ENCODE assay signal across 12 cellular contexts in the genomic region with DNA sequence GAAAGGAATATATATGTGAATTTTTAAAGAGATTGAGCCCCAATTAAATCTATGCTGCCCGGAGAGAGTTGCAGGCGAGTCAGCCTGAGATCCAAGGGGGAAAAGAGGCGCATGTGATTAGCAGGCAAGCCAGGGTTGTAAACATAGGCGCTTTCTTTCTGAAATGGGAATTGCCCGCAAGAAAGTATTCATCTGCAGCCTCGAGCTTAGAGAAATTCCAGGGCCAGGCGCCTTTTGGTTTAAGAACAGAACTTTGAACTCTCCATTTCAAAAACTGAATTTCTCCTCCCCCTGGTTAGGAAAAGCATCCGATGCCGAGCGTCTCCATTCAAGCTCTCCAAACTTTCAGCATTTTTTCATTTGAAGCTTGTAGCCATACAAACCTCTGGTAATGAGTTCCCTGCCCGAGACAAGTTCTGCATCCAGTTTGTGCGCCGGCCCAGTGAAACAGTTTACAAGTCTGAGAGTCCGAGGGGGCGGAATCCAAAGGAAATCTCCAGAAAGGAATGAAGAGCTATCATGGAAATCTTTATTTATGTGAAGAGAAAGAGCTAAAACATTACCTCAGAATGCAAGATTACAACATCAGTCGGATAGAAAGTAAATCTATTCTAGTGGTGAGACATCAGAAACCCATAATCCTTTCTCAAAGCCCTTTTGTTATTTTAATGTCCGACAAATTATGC.
DNase-seq lines count a peak whose midpoint lies in the region; ATAC-seq and TF ChIP-seq lines count a peak whose summit lies in the region.
"Had no signal": no experiment of that assay in that cellular context is flagged by ENCODE, and none has a peak within 500 bp of the region (broad histone marks: within the 10 kb centered on the region; RNA-seq: fewer than 3 reads in every experiment).

No MANE protein-coding gene starts in this region.

- DNase-seq in GM03348 (ENCODE audit: low spot score) (peak; percentile 74), mammary epithelial cell (no peak), iPS-NIHi11 (ENCODE audit: low spot score) (peak; percentile 25), sciatic nerve (ENCODE audit: low spot score) (no peak), HPDE6-E6E7 (ENCODE audit: extremely low spot score) (no peak)
- DNase-seq: activated B cell treated with CpG ODN at 0.5 μM for 24 hours; activated naive CD4-positive, alpha-beta T cell; DMS53; foreskin keratinocyte had no signal

- CTCF ChIA-PET in mammary epithelial cell (lab: Charles Lee; ENCODE audit: low non-redundant PET): no interaction called here

- dilution Hi-C loops in mammary epithelial cell (cut with HindIII; ENCODE audit: low sequenced_read_pairs): no loop called here

- whole genome bisulfite sequencing in mammary epithelial cell (ENCODE audit: low coverage, missing lambda C conversion rate): 48% methylated on average over 17 of the region's 17 CpGs

- no peaks in the 10 kb centered on the region for H3K9me3 ChIP-seq in mammary epithelial cell (replicated peaks; ENCODE audit: insufficient read depth, low read length)

- TF ChIP-seq CTCF in mammary epithelial cell (conservative IDR thresholded peaks at IDR 0.05 in 1 of 2, IDR thresholded peaks at IDR 0.05 in 1 of 2; ENCODE audit: extremely low read depth in 1 of 2, insufficient read depth in 1 of 2, low read depth in 1 of 2, low read length in 2 of 2): no peak

- H3K79me2 ChIP-seq in mammary epithelial cell (ENCODE audit: insufficient read depth, low read length): no peaks in the 10 kb centered on the region

- no peak overlapping the region for H3K9ac ChIP-seq in mammary epithelial cell (ENCODE audit: insufficient read depth, low read length)

- H3K4me2 ChIP-seq in mammary epithelial cell (ENCODE audit: insufficient read depth, low read depth, low read length): no peak overlapping the region

- no peak overlapping the region for H3K4me3 ChIP-seq in mammary epithelial cell (replicated peaks in 1 of 3; ENCODE audit: insufficient read depth in 1 of 3, low read depth in 2 of 3, low read length in 3 of 3)

- BruUV-seq in mammary epithelial cell (replicated peaks; lab: Mats Ljungman, UMichigan): no TSS peak

- intact Hi-C loops in mammary epithelial cell (cut with micrococcal nuclease) (no loop called here), sciatic nerve (cut with DNase I) (loop anchor here (2.0 kb wide), 1 partner anchor 63 kb away; no protein-coding TSS in a partner anchor)

- no peaks in the 10 kb centered on the region for H3K4me1 ChIP-seq in mammary epithelial cell (ENCODE audit: insufficient read depth, low read length)
- H3K4me1 ChIP-seq: foreskin keratinocyte had no signal

- peak overlapping the region; percentile 40 for H2AFZ ChIP-seq in mammary epithelial cell (ENCODE audit: low read depth, low read length)

- in situ Hi-C loops in mammary epithelial cell (cut with MboI; ENCODE audit: low sequenced_read_pairs in 2 of 2): no loop called here

- H3K36me3 ChIP-seq in mammary epithelial cell (ENCODE audit: insufficient read depth, low read length): no peaks in the 10 kb centered on the region

- H4K20me1 ChIP-seq in mammary epithelial cell (ENCODE audit: insufficient read depth, low read length): no peaks in the 10 kb centered on the region

- H3K27ac ChIP-seq in mammary epithelial cell (ENCODE audit: insufficient read depth, low read depth, low read length): no peak overlapping the region
- H3K27ac ChIP-seq: foreskin keratinocyte had no signal

- ATAC-seq in sciatic nerve: peak; percentile 71
- no peak for ATAC-seq in GM18517 (IDR thresholded peaks at IDR 0.05; ENCODE audit: unreplicated experiment)
- ATAC-seq in GM21529 (IDR thresholded peaks at IDR 0.05; ENCODE audit: unreplicated experiment): no peak
- ATAC-seq in GM21447 (IDR thresholded peaks at IDR 0.05; ENCODE audit: unreplicated experiment): no peak
- ATAC-seq: foreskin keratinocyte had no signal

- no peaks in the 10 kb centered on the region for H3K27me3 ChIP-seq in mammary epithelial cell (ENCODE audit: insufficient read depth, low read length)
- H3K27me3 ChIP-seq: foreskin keratinocyte had no signal

Comparison
In these comparisons a context has a peak if more than half of its experiments do, and no peak if none do; other contexts are left out.
1. DNase-seq: peak in GM03348 (single experiment) and iPS-NIHi11 (single experiment); none in mammary epithelial cell (single experiment), sciatic nerve (single experiment) and HPDE6-E6E7 (single experiment).